ENCODE assay signal across 22 cellular contexts in the genomic region with DNA sequence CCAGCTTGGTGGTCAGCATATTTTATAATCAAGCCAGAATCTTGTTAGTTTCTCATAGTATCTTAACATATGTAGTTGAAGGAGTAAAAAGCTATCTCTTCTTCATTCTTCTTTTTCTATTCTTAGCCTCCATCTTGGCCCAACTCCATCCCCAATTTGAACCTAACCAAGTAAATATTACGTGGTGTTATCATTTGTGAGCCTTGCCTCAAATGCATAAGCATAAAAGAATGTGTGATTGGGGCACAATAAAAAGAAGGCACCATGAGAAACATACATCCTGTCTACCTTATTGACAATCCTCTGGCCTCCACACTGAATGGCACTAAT.
A peak's percentile ranks its signal among the peaks of the same experiment; 100 is the strongest.
DNase-seq lines count a peak whose midpoint lies in the region; ATAC-seq and TF ChIP-seq lines count a peak whose summit lies in the region.
"Had no signal": no experiment of that assay in that cellular context is flagged by ENCODE, and none has a peak within 500 bp of the region (broad histone marks: within the 10 kb centered on the region; RNA-seq: fewer than 3 reads in every experiment).

No MANE protein-coding gene starts in this region.

- H3K4me2 ChIP-seq in Loucy (ENCODE audit: low read depth, low read length, poor library complexity, severe bottlenecking) = peak overlapping the region; percentile 16

- H3K4me3 ChIP-seq in Loucy (ENCODE audit: low read length, poor library complexity, severe bottlenecking) (no peak overlapping the region), fibroblast of villous mesenchyme (ENCODE audit: low read depth, low read length) (no peak overlapping the region)
- H3K4me3 ChIP-seq: GM23248, SJCRH30 had no signal

- no peaks in the 10 kb centered on the region for H3K27me3 ChIP-seq in Loucy (ENCODE audit: insufficient read depth, low read length, poor library complexity, severe bottlenecking)
- H3K27me3 ChIP-seq: SJCRH30 had no signal

- H2AFZ ChIP-seq in Loucy (ENCODE audit: low read length) = no peak overlapping the region
- H2AFZ ChIP-seq: GM23248 had no signal

- TF ChIP-seq CTCF in Loucy (conservative IDR thresholded peaks at IDR 0.05; ENCODE audit: low read length) (no peak), fibroblast of villous mesenchyme (IDR thresholded peaks at IDR 0.05; ENCODE audit: insufficient read depth, low read depth, low read length) (no peak)

- no peaks in the 10 kb centered on the region for H3K9me2 ChIP-seq in Loucy (replicated peaks; ENCODE audit: low read depth, low read length)

- H3K36me3 ChIP-seq in Loucy (ENCODE audit: insufficient read depth, low read length) = no peaks in the 10 kb centered on the region
- H3K36me3 ChIP-seq: SJCRH30 had no signal

- no peaks in the 10 kb centered on the region for H3K4me1 ChIP-seq in Loucy (ENCODE audit: insufficient read depth, low read length, poor library complexity, severe bottlenecking)
- H3K4me1 ChIP-seq: SJCRH30 had no signal

- DNase-seq in EL = peak; percentile 42
- peak; percentile 8 for DNase-seq in fibroblast of villous mesenchyme (ENCODE audit: low read depth)
- DNase-seq in KG1 (lab: John Stamatoyannopoulos, UW) = no peak
- DNase-seq in Right ventricle myocardium superior = no peak
- no peak for DNase-seq in cerebellum (ENCODE audit: low spot score)
- no peak for DNase-seq in NCI-H345 (lab: John Stamatoyannopoulos, UW)
- DNase-seq: Calu3; CD8-positive, alpha-beta memory T cell; DND-41; GM23248; H9; MV-4-11; NCI-H1105; NCI-H1436 treated with DMSO at 0.1 percent for 48 hours; NCI-H187 treated with DMSO at 0.1 percent for 48 hours; NCI-H2171 treated with DMSO at 0.1 percent for 48 hours; NCI-H446; NCI-H524 treated with DMSO at 0.1 percent for 48 hours; NCI-H774; SJCRH30 had no signal

- H3K9me3 ChIP-seq in Loucy (ENCODE audit: insufficient read depth, low read depth, low read length) = no peaks in the 10 kb centered on the region
- H3K9me3 ChIP-seq: SJCRH30 had no signal

- H4K20me1 ChIP-seq in Loucy (ENCODE audit: insufficient read depth, low read length, poor library complexity, severe bottlenecking) = no peaks in the 10 kb centered on the region

- no peak for ATAC-seq in Right ventricle myocardium superior (ENCODE audit: poor library complexity)
- ATAC-seq: SK-N-SH treated with all-trans-retinoic acid at 6 μM for 48 hours had no signal

- no peaks in the 10 kb centered on the region for H3F3A ChIP-seq in Loucy (ENCODE audit: low read depth)

- H3K9ac ChIP-seq in Loucy (ENCODE audit: low read depth, low read length, poor library complexity, severe bottlenecking) = no peak overlapping the region
- H3K9ac ChIP-seq: GM23248 had no signal

- intact Hi-C loops in Right ventricle myocardium superior (cut with DNase I) = no loop called here

- no peaks in the 10 kb centered on the region for H3K79me2 ChIP-seq in Loucy (ENCODE audit: insufficient read depth, low read length)

Comparison
In these comparisons a context has a peak if more than half of its experiments do, and no peak if none do; other contexts are left out.
1. DNase-seq: peak in EL (single experiment) and fibroblast of villous mesenchyme (single experiment); none in KG1 (single experiment), Right ventricle myocardium superior (single experiment), cerebellum (single experiment) and NCI-H345 (single experiment).